In genomic region chr6:84553527-84553926, GRCh38 we compare ENCODE assay signal across 20 cellular contexts.
DNase-seq lines count a peak whose midpoint lies in the region; ATAC-seq and TF ChIP-seq lines count a peak whose summit lies in the region.
"Had no signal": no experiment of that assay in that cellular context is flagged by ENCODE, and none has a peak within 500 bp of the region (broad histone marks: within the 10 kb centered on the region; RNA-seq: fewer than 3 reads in every experiment).

No MANE protein-coding gene starts in this region.

- H3K4me1 ChIP-seq in lung (ENCODE audit: control insufficient read depth in 2 of 2, insufficient read depth in 2 of 2, low read length in 2 of 2): no peaks in the 10 kb centered on the region
- H3K4me1 ChIP-seq: BLaER1 had no signal

- peaks cover 0 to 4% of the 10 kb centered on the region in 2 donors for H3K9me3 ChIP-seq in lung (ENCODE audit: control insufficient read depth in 2 of 2, insufficient read depth in 1 of 2, low read length in 1 of 2)
- H3K9me3 ChIP-seq: BLaER1 had no signal

- H3K27me3 ChIP-seq in lung (ENCODE audit: control insufficient read depth, insufficient read depth): no peaks in the 10 kb centered on the region
- H3K27me3 ChIP-seq: BLaER1 had no signal

- H3K36me3 ChIP-seq in lung (ENCODE audit: control insufficient read depth in 2 of 2, insufficient read depth in 2 of 2, low read length in 2 of 2): no peaks in the 10 kb centered on the region
- H3K36me3 ChIP-seq: BLaER1 had no signal

- DNase-seq in A172 (ENCODE audit: low spot score): peak; percentile 8
- DNase-seq in M059J (ENCODE audit: low read depth): peak; percentile 55
- peak; percentile 62 for DNase-seq in choroid plexus epithelial cell (ENCODE audit: low read depth)
- DNase-seq in lung (ENCODE audit: low spot score): no peak
- DNase-seq: 8988T; CD8-positive, alpha-beta T cell; H7; Karpas-422; MM.1S; NCI-H1092; NCI-H146; NCI-H2081; NK-92 treated with Interleukin-12 subunit alpha and Interleukin-12 subunit beta, amount 100 ng/mL, for 24 hours; SIG-M5 had no signal

- H3K4me3 ChIP-seq in choroid plexus epithelial cell (ENCODE audit: low read depth, low read length) (no peak overlapping the region), lung (no peak overlapping the region)
- H3K4me3 ChIP-seq: BLaER1 had no signal

- TF ChIP-seq CTCF in choroid plexus epithelial cell (conservative IDR thresholded peaks at IDR 0.05; ENCODE audit: low read depth, low read length): no peak
- TF ChIP-seq CTCF in lung (IDR thresholded peaks at IDR 0.05; ENCODE audit: control extremely low read depth, extremely low read depth): no peak

- peak; percentile 9 for ATAC-seq in lung (ENCODE audit: insufficient read depth, low FRiP score)
- no peak for ATAC-seq in HG03565 (IDR thresholded peaks at IDR 0.05; ENCODE audit: unreplicated experiment)
- no peak for ATAC-seq in GM21717 (IDR thresholded peaks at IDR 0.05; ENCODE audit: unreplicated experiment)
- ATAC-seq in HG02759 (IDR thresholded peaks at IDR 0.05; ENCODE audit: unreplicated experiment): no peak
- no peak for ATAC-seq in HG02981 (IDR thresholded peaks at IDR 0.05; ENCODE audit: unreplicated experiment)
- ATAC-seq: CD8-positive, alpha-beta T cell; SK-N-SH treated with all-trans-retinoic acid at 6 μM for 48 hours had no signal

- 38 to 40% methylated on average over 1 of the region's 1 CpG for WGBS in lung, 2 donors

- no peak overlapping the region for H3K27ac ChIP-seq in lung (ENCODE audit: low read depth in 1 of 2, low read length in 1 of 2)
- H3K27ac ChIP-seq: BLaER1 had no signal
